ENCODE assay signal across 1 cellular context in genomic region chr20:45336530-45337366, GRCh38.
TF ChIP-seq lines count a peak whose summit lies in the region.

No MANE protein-coding gene starts in this region.

TF ChIP-seq in HepG2, 621 proteins besides CTCF, POLR2A, EP300 and RAD21 (continued from another document and continues in another):
- no peak for TF ChIP-seq TERF1 (CRISPR knock-in tag; IDR thresholded peaks at IDR 0.05)
- TF ChIP-seq ZBTB21 (CRISPR knock-in tag; IDR thresholded peaks at IDR 0.05): no peak
- TF ChIP-seq, protein P1, sequence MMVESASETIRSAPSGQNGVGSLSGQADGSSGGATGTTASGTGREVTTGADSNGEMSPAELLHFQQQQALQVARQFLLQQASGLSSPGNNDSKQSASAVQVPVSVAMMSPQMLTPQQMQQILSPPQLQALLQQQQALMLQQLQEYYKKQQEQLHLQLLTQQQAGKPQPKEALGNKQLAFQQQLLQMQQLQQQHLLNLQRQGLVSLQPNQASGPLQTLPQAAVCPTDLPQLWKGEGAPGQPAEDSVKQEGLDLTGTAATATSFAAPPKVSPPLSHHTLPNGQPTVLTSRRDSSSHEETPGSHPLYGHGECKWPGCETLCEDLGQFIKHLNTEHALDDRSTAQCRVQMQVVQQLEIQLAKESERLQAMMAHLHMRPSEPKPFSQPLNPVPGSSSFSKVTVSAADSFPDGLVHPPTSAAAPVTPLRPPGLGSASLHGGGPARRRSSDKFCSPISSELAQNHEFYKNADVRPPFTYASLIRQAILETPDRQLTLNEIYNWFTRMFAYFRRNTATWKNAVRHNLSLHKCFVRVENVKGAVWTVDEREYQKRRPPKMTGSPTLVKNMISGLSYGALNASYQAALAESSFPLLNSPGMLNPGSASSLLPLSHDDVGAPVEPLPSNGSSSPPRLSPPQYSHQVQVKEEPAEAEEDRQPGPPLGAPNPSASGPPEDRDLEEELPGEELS (CRISPR knock-in tag; IDR thresholded peaks at IDR 0.05): peak; percentile 59
- TF ChIP-seq PAXIP1 (CRISPR knock-in tag; conservative IDR thresholded peaks at IDR 0.05): peak; percentile 82
- TF ChIP-seq ZNF878 (CRISPR knock-in tag; IDR thresholded peaks at IDR 0.05): 0 out of 2 replicates have a peak, but pooled peaks have one; percentile 11
- TF ChIP-seq ZNF543 (CRISPR knock-in tag; IDR thresholded peaks at IDR 0.05): peak; percentile 70; the same call in 1 of the 2 replicates
- TF ChIP-seq TBX2 (CRISPR knock-in tag; IDR thresholded peaks at IDR 0.05; ENCODE audit: borderline replicate concordance): peak; percentile 70
- TF ChIP-seq SOX5 (CRISPR knock-in tag; IDR thresholded peaks at IDR 0.05; ENCODE audit: borderline replicate concordance): peak; percentile 8; the same call in 1 of the 2 replicates
- peak in 1 of 2 experiments; percentile 7; a peak in 1 of 4 replicates for TF ChIP-seq NR2F1 (CRISPR knock-in tag; IDR thresholded peaks at IDR 0.05)
- TF ChIP-seq SOX13 (IDR thresholded peaks at IDR 0.05): peak; percentile 42; the same call in 1 of the 2 replicates
- peak in 1 of 2 experiments; percentile 61; a peak in 2 of 4 replicates for TF ChIP-seq SOX13 (CRISPR knock-in tag; conservative IDR thresholded peaks at IDR 0.05 in 1 of 2, IDR thresholded peaks at IDR 0.05 in 1 of 2)
- TF ChIP-seq PPARG (CRISPR knock-in tag; conservative IDR thresholded peaks at IDR 0.05): 0 out of 2 replicates have a peak, but pooled peaks have one; percentile 11
- TF ChIP-seq ZNF772 (CRISPR knock-in tag; IDR thresholded peaks at IDR 0.05): peak; percentile 45; the same call in 1 of the 2 replicates
- TF ChIP-seq ZBED4 (CRISPR knock-in tag; IDR thresholded peaks at IDR 0.05; ENCODE audit: borderline replicate concordance): 0 out of 2 replicates have a peak, but pooled peaks have one; percentile 35
- no peak for TF ChIP-seq THAP7 (CRISPR knock-in tag; IDR thresholded peaks at IDR 0.05)
- 0 out of 2 replicates have a peak, but pooled peaks have one; percentile 11 for TF ChIP-seq SP5 (CRISPR knock-in tag; IDR thresholded peaks at IDR 0.05; ENCODE audit: borderline replicate concordance, low read depth)
- peak; percentile 68 for TF ChIP-seq SP4 (CRISPR knock-in tag; IDR thresholded peaks at IDR 0.05)
- TF ChIP-seq KMT2B (CRISPR knock-in tag; IDR thresholded peaks at IDR 0.05): 0 out of 2 replicates have a peak, but pooled peaks have one; percentile 10
- peak; percentile 7; the same call in 1 of the 2 replicates for TF ChIP-seq MAX (IDR thresholded peaks at IDR 0.05)
- TF ChIP-seq ZNF879 (CRISPR knock-in tag; IDR thresholded peaks at IDR 0.05): no peak
- TF ChIP-seq ZNF746 (CRISPR knock-in tag; IDR thresholded peaks at IDR 0.05): no peak
- TF ChIP-seq HMG20A (CRISPR knock-in tag; IDR thresholded peaks at IDR 0.05; ENCODE audit: borderline replicate concordance): 0 out of 2 replicates have a peak, but pooled peaks have one; percentile 6
- TF ChIP-seq FOSL2 (CRISPR knock-in tag; IDR thresholded peaks at IDR 0.05): peak; percentile 61; the same call in 1 of the 2 replicates
- TF ChIP-seq, protein P2, sequence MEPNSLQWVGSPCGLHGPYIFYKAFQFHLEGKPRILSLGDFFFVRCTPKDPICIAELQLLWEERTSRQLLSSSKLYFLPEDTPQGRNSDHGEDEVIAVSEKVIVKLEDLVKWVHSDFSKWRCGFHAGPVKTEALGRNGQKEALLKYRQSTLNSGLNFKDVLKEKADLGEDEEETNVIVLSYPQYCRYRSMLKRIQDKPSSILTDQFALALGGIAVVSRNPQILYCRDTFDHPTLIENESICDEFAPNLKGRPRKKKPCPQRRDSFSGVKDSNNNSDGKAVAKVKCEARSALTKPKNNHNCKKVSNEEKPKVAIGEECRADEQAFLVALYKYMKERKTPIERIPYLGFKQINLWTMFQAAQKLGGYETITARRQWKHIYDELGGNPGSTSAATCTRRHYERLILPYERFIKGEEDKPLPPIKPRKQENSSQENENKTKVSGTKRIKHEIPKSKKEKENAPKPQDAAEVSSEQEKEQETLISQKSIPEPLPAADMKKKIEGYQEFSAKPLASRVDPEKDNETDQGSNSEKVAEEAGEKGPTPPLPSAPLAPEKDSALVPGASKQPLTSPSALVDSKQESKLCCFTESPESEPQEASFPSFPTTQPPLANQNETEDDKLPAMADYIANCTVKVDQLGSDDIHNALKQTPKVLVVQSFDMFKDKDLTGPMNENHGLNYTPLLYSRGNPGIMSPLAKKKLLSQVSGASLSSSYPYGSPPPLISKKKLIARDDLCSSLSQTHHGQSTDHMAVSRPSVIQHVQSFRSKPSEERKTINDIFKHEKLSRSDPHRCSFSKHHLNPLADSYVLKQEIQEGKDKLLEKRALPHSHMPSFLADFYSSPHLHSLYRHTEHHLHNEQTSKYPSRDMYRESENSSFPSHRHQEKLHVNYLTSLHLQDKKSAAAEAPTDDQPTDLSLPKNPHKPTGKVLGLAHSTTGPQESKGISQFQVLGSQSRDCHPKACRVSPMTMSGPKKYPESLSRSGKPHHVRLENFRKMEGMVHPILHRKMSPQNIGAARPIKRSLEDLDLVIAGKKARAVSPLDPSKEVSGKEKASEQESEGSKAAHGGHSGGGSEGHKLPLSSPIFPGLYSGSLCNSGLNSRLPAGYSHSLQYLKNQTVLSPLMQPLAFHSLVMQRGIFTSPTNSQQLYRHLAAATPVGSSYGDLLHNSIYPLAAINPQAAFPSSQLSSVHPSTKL (CRISPR knock-in tag; IDR thresholded peaks at IDR 0.05): peak; percentile 35; the same call in 1 of the 2 replicates
- TF ChIP-seq, protein P3, sequence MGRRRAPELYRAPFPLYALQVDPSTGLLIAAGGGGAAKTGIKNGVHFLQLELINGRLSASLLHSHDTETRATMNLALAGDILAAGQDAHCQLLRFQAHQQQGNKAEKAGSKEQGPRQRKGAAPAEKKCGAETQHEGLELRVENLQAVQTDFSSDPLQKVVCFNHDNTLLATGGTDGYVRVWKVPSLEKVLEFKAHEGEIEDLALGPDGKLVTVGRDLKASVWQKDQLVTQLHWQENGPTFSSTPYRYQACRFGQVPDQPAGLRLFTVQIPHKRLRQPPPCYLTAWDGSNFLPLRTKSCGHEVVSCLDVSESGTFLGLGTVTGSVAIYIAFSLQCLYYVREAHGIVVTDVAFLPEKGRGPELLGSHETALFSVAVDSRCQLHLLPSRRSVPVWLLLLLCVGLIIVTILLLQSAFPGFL (CRISPR knock-in tag; IDR thresholded peaks at IDR 0.05): peak; percentile 23; the same call in 1 of the 2 replicates
- peak; percentile 53; the same call in 1 of the 2 replicates for TF ChIP-seq MEIS1 (CRISPR knock-in tag; IDR thresholded peaks at IDR 0.05; ENCODE audit: borderline replicate concordance)
- 0 out of 2 replicates have a peak, but pooled peaks have one; percentile 23 for TF ChIP-seq ZNF44 (CRISPR knock-in tag; IDR thresholded peaks at IDR 0.05)
- TF ChIP-seq ZNF143 (CRISPR knock-in tag; IDR thresholded peaks at IDR 0.05): peak; percentile 33; the same call in 1 of the 2 replicates
- TF ChIP-seq RXRA (CRISPR knock-in tag; IDR thresholded peaks at IDR 0.05): 0 out of 2 replicates have a peak, but pooled peaks have one; percentile 20
- 0 out of 2 replicates have a peak, but pooled peaks have one; percentile 43 for TF ChIP-seq NFAT5 (CRISPR knock-in tag; IDR thresholded peaks at IDR 0.05)
- TF ChIP-seq ZNF841 (CRISPR knock-in tag; IDR thresholded peaks at IDR 0.05; ENCODE audit: borderline replicate concordance): no peak
- TF ChIP-seq CCDC6 (CRISPR knock-in tag; IDR thresholded peaks at IDR 0.05): peak; percentile 71
